ENCODE assay signal across 8 cellular contexts in genomic region chr5:119358901-119359603, GRCh38. TPM values are rescaled to one million over a fixed set of nuclear protein-coding genes. Genes with fewer than 3 reads are reported as not detected.
DNase-seq lines count a peak whose midpoint lies in the region; ATAC-seq and TF ChIP-seq lines count a peak whose summit lies in the region.
"Had no signal": no experiment of that assay in that cellular context is flagged by ENCODE, and none has a peak within 500 bp of the region (broad histone marks: within the 10 kb centered on the region; RNA-seq: fewer than 3 reads in every experiment).

No MANE protein-coding gene starts in this region.

- H3K36me3 ChIP-seq in DND-41 (ENCODE audit: insufficient read depth, low read length) = peaks cover 27% of the 10 kb centered on the region
- no peaks in the 10 kb centered on the region for H3K36me3 ChIP-seq in GM23338 (ENCODE audit: insufficient read depth)

- H3K27ac ChIP-seq in DND-41 (ENCODE audit: low read length) = peak overlapping the region; percentile 43; the same call in 1 of the 2 replicates
- H3K27ac ChIP-seq in GM23338 (ENCODE audit: low read depth) = no peak overlapping the region

- H3K79me2 ChIP-seq in DND-41 (ENCODE audit: insufficient read depth, low read length) = peaks cover 99% of the 10 kb centered on the region
- peaks cover 22% of the 10 kb centered on the region for H3K79me2 ChIP-seq in GM23338 (replicated peaks; ENCODE audit: insufficient read depth)

- no peaks in the 10 kb centered on the region for H3K9me3 Mint-ChIP-seq in GM23338
- no peaks in the 10 kb centered on the region for H3K9me3 Mint-ChIP-seq in activated naive CD8-positive, alpha-beta T cell treated with anti-CD3 and anti-CD28 coated beads for 36 hours
- H3K9me3 Mint-ChIP-seq in nephron = no peaks in the 10 kb centered on the region

- no peak overlapping the region for H3K4me2 ChIP-seq in DND-41 (ENCODE audit: insufficient read depth, low read length)
- H3K4me2 ChIP-seq in GM23338 = 0 out of 2 replicates have a peak overlapping the region, but pooled peaks have one; percentile 49

- H3K27ac Mint-ChIP-seq in GM23338 (no peak overlapping the region), nephron (peak overlapping the region in 1 of 3 experiments; percentile 26)
- H3K27ac Mint-ChIP-seq in activated naive CD8-positive, alpha-beta T cell treated with anti-CD3 and anti-CD28 coated beads for 36 hours = peak overlapping the region; percentile 98

- H3K36me3 Mint-ChIP-seq in GM23338 (ENCODE audit: low read depth) (no peaks in the 10 kb centered on the region), nephron (ENCODE audit: low read depth) (no peaks in the 10 kb centered on the region)
- peaks cover 78% of the 10 kb centered on the region for H3K36me3 Mint-ChIP-seq in activated naive CD8-positive, alpha-beta T cell treated with anti-CD3 and anti-CD28 coated beads for 36 hours

- H3K27me3 Mint-ChIP-seq in GM23338 (ENCODE audit: insufficient read depth, low read depth, poor library complexity) = peaks cover 8% of the 10 kb centered on the region
- H3K27me3 Mint-ChIP-seq in activated naive CD8-positive, alpha-beta T cell treated with anti-CD3 and anti-CD28 coated beads for 36 hours = no peaks in the 10 kb centered on the region
- H3K27me3 Mint-ChIP-seq in nephron (ENCODE audit: low read depth) = peaks cover 12% of the 10 kb centered on the region

- H3K27me3 ChIP-seq in DND-41 (ENCODE audit: insufficient read depth, low read length, poor library complexity) (no peaks in the 10 kb centered on the region), GM23338 (ENCODE audit: insufficient read depth) (peaks cover 29% of the 10 kb centered on the region; the same call in 1 of the 2 replicates)

- H3K9me2 ChIP-seq in GM23338 (ENCODE audit: insufficient read depth) = peaks cover 9% of the 10 kb centered on the region; the same call in 1 of the 2 replicates

- H3K9me3 ChIP-seq in DND-41 (ENCODE audit: insufficient read depth, low read length, severe bottlenecking) = no peaks in the 10 kb centered on the region

- no peaks in the 10 kb centered on the region for H3F3A ChIP-seq in GM23338 (replicated peaks; ENCODE audit: low read depth)

- no peak overlapping the region for H2AFZ ChIP-seq in DND-41 (ENCODE audit: low read depth, low read length)
- H2AFZ ChIP-seq in GM23338 = no peak overlapping the region

- H3K4me3 Mint-ChIP-seq in GM23338 = peak overlapping the region; percentile 6; the same call in 1 of the 3 replicates
- peak overlapping the region; percentile 99 for H3K4me3 Mint-ChIP-seq in activated naive CD8-positive, alpha-beta T cell treated with anti-CD3 and anti-CD28 coated beads for 36 hours
- H3K4me3 Mint-ChIP-seq in nephron = peak overlapping the region; percentile 45 to 59 (median 46)

- no peak overlapping the region for H3K9ac ChIP-seq in DND-41 (ENCODE audit: low read depth, low read length)

- H4K20me1 ChIP-seq in DND-41 (ENCODE audit: insufficient read depth, low read length) (peaks cover 52% of the 10 kb centered on the region), GM23338 (replicated peaks; ENCODE audit: insufficient read depth) (no peaks in the 10 kb centered on the region)

- peaks cover 51% of the 10 kb centered on the region for H3K4me1 Mint-ChIP-seq in GM23338
- peaks cover 68% of the 10 kb centered on the region for H3K4me1 Mint-ChIP-seq in activated naive CD8-positive, alpha-beta T cell treated with anti-CD3 and anti-CD28 coated beads for 36 hours
- peaks cover 51% of the 10 kb centered on the region for H3K4me1 Mint-ChIP-seq in nephron

- H3K4me3 ChIP-seq in DND-41 (ENCODE audit: low read depth in 1 of 2, low read length in 2 of 2) (no peak overlapping the region), GM23338 (no peak overlapping the region)

- H3K4me1 ChIP-seq in DND-41 (ENCODE audit: insufficient read depth, low read length) (peaks cover 13% of the 10 kb centered on the region; the same call in 1 of the 2 replicates), GM23338 (ENCODE audit: insufficient read depth) (peaks cover 54% of the 10 kb centered on the region)

- DNase-seq in DND-41 (no peak), GM23338 (ENCODE audit: low spot score) (peak; percentile 38), kidney glomerular epithelial cell (lab: John Stamatoyannopoulos, UW) (no peak)
- DNase-seq in activated naive CD8-positive, alpha-beta T cell treated with anti-CD3 and anti-CD28 coated beads for 36 hours = no peak
- DNase-seq: DMS 273 treated with DMSO at 0.1 percent for 48 hours had no signal

- ATAC-seq in DND-41 (ENCODE audit: insufficient read depth, low read depth) (peak; percentile 61; the same call in 2 of the 3 replicates), GM23338 (peak; percentile 4; the same call in 2 of the 3 replicates), GM21786 (IDR thresholded peaks at IDR 0.05; ENCODE audit: unreplicated experiment) (no peak), HG03520 (IDR thresholded peaks at IDR 0.05; ENCODE audit: unreplicated experiment) (no peak)

- TF ChIP-seq CTCF in DND-41 (IDR thresholded peaks at IDR 0.05; ENCODE audit: borderline replicate concordance, extremely low read depth, low read length, poor library complexity, severe bottlenecking) = no peak
- TF ChIP-seq CTCF in GM23338 (conservative IDR thresholded peaks at IDR 0.05; ENCODE audit: low read depth in 2 of 2) = no peak
- TF ChIP-seq CTCF in nephron (IDR thresholded peaks at IDR 0.05; ENCODE audit: unreplicated experiment in 3 of 3) = no peak

TF ChIP-seq in GM23338, 12 proteins besides CTCF, POLR2A, EP300 and RAD21 (continues in another document):
- TF ChIP-seq CREB1 (CRISPR knock-in tag; IDR thresholded peaks at IDR 0.05; ENCODE audit: low read depth) (no peak), ETS1 (IDR thresholded peaks at IDR 0.05) (no peak)

RNA-seq across cellular contexts. Expression of gene TNFAIP8, which starts 3.2 kb away (rescaled TPM):
- total RNA-seq in GM23338 (2014; rRNA removed; shearing (Covaris generic)) = 29.2 and 30.1 TPM in 2 replicates
- polyA plus RNA-seq in GM23338 (2016; fragmentation: Nextera tagmentation; extraction: Ambion mirVana) = 10.6 and 12.8 TPM in 2 replicates
- total RNA-seq in activated naive CD8-positive, alpha-beta T cell treated with anti-CD3 and anti-CD28 coated beads for 36 hours = 100 to 1,000 TPM; 176 to 178 TPM

Comparison
In these comparisons a context has a peak if more than half of its experiments do, and no peak if none do; other contexts are left out.
1. ATAC-seq: peak in DND-41 (single experiment) and GM23338 (single experiment); none in GM21786 (single experiment) and HG03520 (single experiment).
2. H3K4me3 Mint-ChIP-seq: peak in every context shown above with its lines; median percentile 99 in activated naive CD8-positive, alpha-beta T cell treated with anti-CD3 and anti-CD28 coated beads for 36 hours; 46 in nephron; 6 in GM23338.